In the genomic region with DNA sequence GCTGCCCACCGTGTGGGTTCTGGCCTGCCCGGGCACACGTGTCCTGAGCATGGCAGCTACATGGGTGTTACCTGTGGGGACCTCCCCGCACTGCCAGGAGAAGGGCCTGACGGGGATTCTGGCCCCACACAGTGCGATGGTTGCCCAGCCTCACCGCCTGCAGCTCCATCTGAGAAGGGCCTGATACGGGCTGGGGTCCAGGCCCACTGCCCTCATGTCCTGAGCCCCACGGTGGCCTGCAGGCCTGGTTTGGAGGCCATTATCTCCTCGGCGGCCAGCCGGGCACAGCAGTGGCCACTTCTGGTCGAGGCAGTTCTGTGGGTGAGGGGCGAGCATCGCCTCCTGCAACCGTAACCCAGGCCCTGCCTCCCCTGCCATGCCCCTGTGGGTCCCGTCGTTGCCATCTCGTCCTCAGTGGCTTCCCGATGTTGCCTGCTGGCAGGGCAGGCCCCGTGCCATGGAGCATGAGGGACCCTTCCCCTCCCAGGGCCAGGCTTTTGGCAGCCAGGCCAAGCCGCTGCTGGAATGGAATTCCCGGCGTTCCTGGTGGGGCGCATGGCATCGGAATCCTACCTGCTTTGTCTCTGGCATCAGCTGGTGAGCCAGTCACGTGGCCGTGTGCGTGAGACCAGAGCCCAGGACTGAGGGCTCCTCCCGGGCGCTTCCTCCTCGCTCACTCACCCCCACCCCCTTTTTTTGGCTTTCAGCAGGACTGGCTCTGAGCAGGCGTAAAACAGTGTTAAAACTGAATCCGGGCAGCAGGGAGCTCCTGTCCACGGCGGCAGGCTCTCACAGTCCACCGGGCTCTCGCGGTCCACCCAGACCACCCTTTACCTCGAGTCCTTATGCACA, we compare ENCODE assay signal across 9 cellular contexts.
A peak's percentile ranks its signal among the peaks of the same experiment; 100 is the strongest.
DNase-seq lines count a peak whose midpoint lies in the region; ATAC-seq and TF ChIP-seq lines count a peak whose summit lies in the region.
"Had no signal": no experiment of that assay in that cellular context is flagged by ENCODE, and none has a peak within 500 bp of the region (broad histone marks: within the 10 kb centered on the region; RNA-seq: fewer than 3 reads in every experiment).

No MANE protein-coding gene starts in this region.

- no peak overlapping the region for H2AFZ ChIP-seq in MM.1S (ENCODE audit: low read length)

- H3K9ac ChIP-seq in MM.1S (ENCODE audit: low read length), result no peak overlapping the region
- H3K9ac ChIP-seq: KMS-11 had no signal

- no peak overlapping the region for H3K4me3 ChIP-seq in MM.1S (ENCODE audit: low read length)

- peak; percentile 83 for DNase-seq in AG08396 (ENCODE audit: low spot score)
- peak; percentile 94 for DNase-seq in LHCN-M2 (ENCODE audit: low read depth)
- peak; percentile 90 for DNase-seq in chondrocyte (ENCODE audit: low spot score)
- peak; percentile 90 for DNase-seq in mesenteric fat pad (ENCODE audit: low spot score)
- no peak for DNase-seq in activated gamma-delta T cell treated with Interleukin-2 at 50 U/mL for 16 hours
- no peak for DNase-seq in MM.1S
- DNase-seq in retina, result no peak

- H3K4me1 Mint-ChIP-seq in chondrocyte (ENCODE audit: low read depth), result peaks cover 71% of the 10 kb centered on the region

- H4K20me1 ChIP-seq in MM.1S (ENCODE audit: insufficient read depth, low read length), result no peaks in the 10 kb centered on the region

- no peaks in the 10 kb centered on the region for H3F3A ChIP-seq in MM.1S (ENCODE audit: insufficient read depth, low read length)

- H3K4me2 ChIP-seq in MM.1S (ENCODE audit: low read depth, low read length), result no peak overlapping the region
- H3K4me2 ChIP-seq: KMS-11 had no signal

- H3K9me2 ChIP-seq in MM.1S (replicated peaks; ENCODE audit: insufficient read depth, low read length), result no peaks in the 10 kb centered on the region

- H3K9me3 ChIP-seq in MM.1S (replicated peaks; ENCODE audit: insufficient read depth, low read length), result no peaks in the 10 kb centered on the region

- H3K27me3 Mint-ChIP-seq in chondrocyte (ENCODE audit: low read depth), result no peaks in the 10 kb centered on the region

- H3K79me2 ChIP-seq in MM.1S (ENCODE audit: low read length), result peaks cover 36% of the 10 kb centered on the region

- no peaks in the 10 kb centered on the region for H3K27me3 ChIP-seq in MM.1S (replicated peaks; ENCODE audit: insufficient read depth, low read length)

- ATAC-seq in activated CD4-positive, CD25-positive, alpha-beta regulatory T cell treated with anti-CD3 and anti-CD28 coated beads, Interleukin-2, amount 50 U/mL, for 24 hours, result no peak

- H3K27ac Mint-ChIP-seq in chondrocyte (ENCODE audit: unreplicated experiment), result peak overlapping the region; percentile 36

- H3K4me3 Mint-ChIP-seq in chondrocyte (ENCODE audit: unreplicated experiment), result no peak overlapping the region

- H3K9me3 Mint-ChIP-seq in chondrocyte (ENCODE audit: low read depth), result no peaks in the 10 kb centered on the region

- peaks cover 6% of the 10 kb centered on the region for H3K36me3 Mint-ChIP-seq in chondrocyte (ENCODE audit: low read depth)

- no peaks in the 10 kb centered on the region for H3K36me3 ChIP-seq in MM.1S (replicated peaks; ENCODE audit: insufficient read depth, low read length)

- no peaks in the 10 kb centered on the region for H3K4me1 ChIP-seq in MM.1S (ENCODE audit: low read length)

- H3K27ac ChIP-seq in MM.1S (ENCODE audit: low read length), result no peak overlapping the region
- H3K27ac ChIP-seq: KMS-11 had no signal

- no peak for TF ChIP-seq CTCF in chondrocyte (IDR thresholded peaks at IDR 0.05)
- no peak for TF ChIP-seq CTCF in MM.1S (IDR thresholded peaks at IDR 0.05; ENCODE audit: low read length)

Comparison
In these comparisons a context has a peak if more than half of its experiments do, and no peak if none do; other contexts are left out.
1. DNase-seq: peak in AG08396 (single experiment), LHCN-M2 (single experiment), chondrocyte (single experiment) and mesenteric fat pad (single experiment); none in activated gamma-delta T cell treated with Interleukin-2 at 50 U/mL for 16 hours (single experiment), MM.1S (single experiment) and retina (single experiment).